In the genomic region with DNA sequence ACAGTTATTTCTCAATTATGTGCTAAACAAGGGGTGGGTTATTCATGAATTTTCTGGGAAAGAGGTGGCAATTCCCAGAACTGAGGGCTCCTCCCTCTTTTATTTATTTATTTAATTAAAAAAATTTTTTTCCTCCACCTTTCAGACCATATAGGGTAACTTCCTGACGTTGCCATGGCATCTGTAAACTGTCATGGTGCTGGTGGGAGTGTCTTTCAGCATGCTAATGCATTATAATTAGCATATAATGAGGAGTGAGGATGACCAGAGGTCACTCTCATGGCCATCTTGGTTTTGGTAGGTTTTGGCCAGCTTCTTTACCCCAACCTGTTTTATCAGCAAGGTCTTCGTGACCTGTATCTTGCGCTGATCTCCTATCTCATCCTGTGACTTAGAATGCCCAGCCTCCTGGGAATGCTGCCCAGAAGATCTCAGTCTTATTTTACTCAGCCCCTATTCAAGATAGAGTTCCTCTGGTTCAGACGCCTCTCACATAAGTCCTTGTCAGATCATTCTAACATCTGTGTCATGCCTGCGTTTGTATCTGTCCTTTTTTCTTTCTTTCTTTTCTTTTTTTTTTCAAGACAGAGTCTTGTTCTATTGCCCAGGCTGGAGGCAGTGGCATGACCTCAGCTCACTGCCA, we compare ENCODE assay signal across 2 cellular contexts.
A peak's percentile ranks its signal among the peaks of the same experiment; 100 is the strongest.
TF ChIP-seq lines count a peak whose summit lies in the region.

No MANE protein-coding gene starts in this region.

TF ChIP-seq in K562, 482 proteins besides CTCF, POLR2A, EP300 and RAD21 (continues in another document):
- TF ChIP-seq FOXJ2 (tag; IDR thresholded peaks at IDR 0.05) (0 out of 2 replicates have a peak, but pooled peaks have one; percentile 57), NR2C2 (CRISPR knock-in tag; IDR thresholded peaks at IDR 0.05) (no peak), NR2C2 (tag; IDR thresholded peaks at IDR 0.05) (peak; percentile 85), HDAC8 (tag; IDR thresholded peaks at IDR 0.05) (0 out of 2 replicates have a peak, but pooled peaks have one; percentile 42), DPF2 (IDR thresholded peaks at IDR 0.05) (peak; percentile 30; the same call in 1 of the 2 replicates), OTX1 (CRISPR knock-in tag; IDR thresholded peaks at IDR 0.05) (peak; percentile 19; the same call in 1 of the 2 replicates), MECOM (CRISPR knock-in tag; IDR thresholded peaks at IDR 0.05) (0 out of 2 replicates have a peak, but pooled peaks have one; percentile 21), SMC3 (conservative IDR thresholded peaks at IDR 0.05; ENCODE audit: insufficient read depth, low read depth, low read length) (no peak), EHMT2 (IDR thresholded peaks at IDR 0.05) (no peak), FOSL1 (tag; conservative IDR thresholded peaks at IDR 0.05) (peak; percentile 55), PCBP1 (IDR thresholded peaks at IDR 0.05; ENCODE audit: low read depth, low read length, poor library complexity, severe bottlenecking) (no peak), ESRRA (IDR thresholded peaks at IDR 0.05; ENCODE audit: borderline replicate concordance, low read depth) (peak; percentile 71; the same call in 1 of the 2 replicates), TAF7 (tag; IDR thresholded peaks at IDR 0.05) (0 out of 2 replicates have a peak, but pooled peaks have one; percentile 39), NONO (IDR thresholded peaks at IDR 0.05; ENCODE audit: low read depth in 2 of 2, low read length in 1 of 2) (no peak)
- TF ChIP-seq, protein P1, sequence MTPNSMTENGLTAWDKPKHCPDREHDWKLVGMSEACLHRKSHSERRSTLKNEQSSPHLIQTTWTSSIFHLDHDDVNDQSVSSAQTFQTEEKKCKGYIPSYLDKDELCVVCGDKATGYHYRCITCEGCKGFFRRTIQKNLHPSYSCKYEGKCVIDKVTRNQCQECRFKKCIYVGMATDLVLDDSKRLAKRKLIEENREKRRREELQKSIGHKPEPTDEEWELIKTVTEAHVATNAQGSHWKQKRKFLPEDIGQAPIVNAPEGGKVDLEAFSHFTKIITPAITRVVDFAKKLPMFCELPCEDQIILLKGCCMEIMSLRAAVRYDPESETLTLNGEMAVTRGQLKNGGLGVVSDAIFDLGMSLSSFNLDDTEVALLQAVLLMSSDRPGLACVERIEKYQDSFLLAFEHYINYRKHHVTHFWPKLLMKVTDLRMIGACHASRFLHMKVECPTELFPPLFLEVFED (CRISPR knock-in tag; conservative IDR thresholded peaks at IDR 0.05): 0 out of 2 replicates have a peak, but pooled peaks have one; percentile 36
- TF ChIP-seq, protein P2, sequence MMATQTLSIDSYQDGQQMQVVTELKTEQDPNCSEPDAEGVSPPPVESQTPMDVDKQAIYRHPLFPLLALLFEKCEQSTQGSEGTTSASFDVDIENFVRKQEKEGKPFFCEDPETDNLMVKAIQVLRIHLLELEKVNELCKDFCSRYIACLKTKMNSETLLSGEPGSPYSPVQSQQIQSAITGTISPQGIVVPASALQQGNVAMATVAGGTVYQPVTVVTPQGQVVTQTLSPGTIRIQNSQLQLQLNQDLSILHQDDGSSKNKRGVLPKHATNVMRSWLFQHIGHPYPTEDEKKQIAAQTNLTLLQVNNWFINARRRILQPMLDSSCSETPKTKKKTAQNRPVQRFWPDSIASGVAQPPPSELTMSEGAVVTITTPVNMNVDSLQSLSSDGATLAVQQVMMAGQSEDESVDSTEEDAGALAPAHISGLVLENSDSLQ (IDR thresholded peaks at IDR 0.05): peak; percentile 19; the same call in 1 of the 2 replicates
- TF ChIP-seq, protein P3, sequence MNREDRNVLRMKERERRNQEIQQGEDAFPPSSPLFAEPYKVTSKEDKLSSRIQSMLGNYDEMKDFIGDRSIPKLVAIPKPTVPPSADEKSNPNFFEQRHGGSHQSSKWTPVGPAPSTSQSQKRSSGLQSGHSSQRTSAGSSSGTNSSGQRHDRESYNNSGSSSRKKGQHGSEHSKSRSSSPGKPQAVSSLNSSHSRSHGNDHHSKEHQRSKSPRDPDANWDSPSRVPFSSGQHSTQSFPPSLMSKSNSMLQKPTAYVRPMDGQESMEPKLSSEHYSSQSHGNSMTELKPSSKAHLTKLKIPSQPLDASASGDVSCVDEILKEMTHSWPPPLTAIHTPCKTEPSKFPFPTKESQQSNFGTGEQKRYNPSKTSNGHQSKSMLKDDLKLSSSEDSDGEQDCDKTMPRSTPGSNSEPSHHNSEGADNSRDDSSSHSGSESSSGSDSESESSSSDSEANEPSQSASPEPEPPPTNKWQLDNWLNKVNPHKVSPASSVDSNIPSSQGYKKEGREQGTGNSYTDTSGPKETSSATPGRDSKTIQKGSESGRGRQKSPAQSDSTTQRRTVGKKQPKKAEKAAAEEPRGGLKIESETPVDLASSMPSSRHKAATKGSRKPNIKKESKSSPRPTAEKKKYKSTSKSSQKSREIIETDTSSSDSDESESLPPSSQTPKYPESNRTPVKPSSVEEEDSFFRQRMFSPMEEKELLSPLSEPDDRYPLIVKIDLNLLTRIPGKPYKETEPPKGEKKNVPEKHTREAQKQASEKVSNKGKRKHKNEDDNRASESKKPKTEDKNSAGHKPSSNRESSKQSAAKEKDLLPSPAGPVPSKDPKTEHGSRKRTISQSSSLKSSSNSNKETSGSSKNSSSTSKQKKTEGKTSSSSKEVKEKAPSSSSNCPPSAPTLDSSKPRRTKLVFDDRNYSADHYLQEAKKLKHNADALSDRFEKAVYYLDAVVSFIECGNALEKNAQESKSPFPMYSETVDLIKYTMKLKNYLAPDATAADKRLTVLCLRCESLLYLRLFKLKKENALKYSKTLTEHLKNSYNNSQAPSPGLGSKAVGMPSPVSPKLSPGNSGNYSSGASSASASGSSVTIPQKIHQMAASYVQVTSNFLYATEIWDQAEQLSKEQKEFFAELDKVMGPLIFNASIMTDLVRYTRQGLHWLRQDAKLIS (CRISPR knock-in tag; IDR thresholded peaks at IDR 0.05): no peak
- TF ChIP-seq, protein P4, sequence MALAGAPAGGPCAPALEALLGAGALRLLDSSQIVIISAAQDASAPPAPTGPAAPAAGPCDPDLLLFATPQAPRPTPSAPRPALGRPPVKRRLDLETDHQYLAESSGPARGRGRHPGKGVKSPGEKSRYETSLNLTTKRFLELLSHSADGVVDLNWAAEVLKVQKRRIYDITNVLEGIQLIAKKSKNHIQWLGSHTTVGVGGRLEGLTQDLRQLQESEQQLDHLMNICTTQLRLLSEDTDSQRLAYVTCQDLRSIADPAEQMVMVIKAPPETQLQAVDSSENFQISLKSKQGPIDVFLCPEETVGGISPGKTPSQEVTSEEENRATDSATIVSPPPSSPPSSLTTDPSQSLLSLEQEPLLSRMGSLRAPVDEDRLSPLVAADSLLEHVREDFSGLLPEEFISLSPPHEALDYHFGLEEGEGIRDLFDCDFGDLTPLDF (CRISPR knock-in tag; IDR thresholded peaks at IDR 0.05): no peak
- TF ChIP-seq, protein P5, sequence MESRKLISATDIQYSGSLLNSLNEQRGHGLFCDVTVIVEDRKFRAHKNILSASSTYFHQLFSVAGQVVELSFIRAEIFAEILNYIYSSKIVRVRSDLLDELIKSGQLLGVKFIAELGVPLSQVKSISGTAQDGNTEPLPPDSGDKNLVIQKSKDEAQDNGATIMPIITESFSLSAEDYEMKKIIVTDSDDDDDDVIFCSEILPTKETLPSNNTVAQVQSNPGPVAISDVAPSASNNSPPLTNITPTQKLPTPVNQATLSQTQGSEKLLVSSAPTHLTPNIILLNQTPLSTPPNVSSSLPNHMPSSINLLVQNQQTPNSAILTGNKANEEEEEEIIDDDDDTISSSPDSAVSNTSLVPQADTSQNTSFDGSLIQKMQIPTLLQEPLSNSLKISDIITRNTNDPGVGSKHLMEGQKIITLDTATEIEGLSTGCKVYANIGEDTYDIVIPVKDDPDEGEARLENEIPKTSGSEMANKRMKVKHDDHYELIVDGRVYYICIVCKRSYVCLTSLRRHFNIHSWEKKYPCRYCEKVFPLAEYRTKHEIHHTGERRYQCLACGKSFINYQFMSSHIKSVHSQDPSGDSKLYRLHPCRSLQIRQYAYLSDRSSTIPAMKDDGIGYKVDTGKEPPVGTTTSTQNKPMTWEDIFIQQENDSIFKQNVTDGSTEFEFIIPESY (CRISPR knock-in tag; IDR thresholded peaks at IDR 0.05): no peak

TF ChIP-seq in WTC11, 78 proteins besides CTCF, POLR2A, EP300 and RAD21 (continues in another document):
- TF ChIP-seq TEAD1 (CRISPR knock-in tag; IDR thresholded peaks at IDR 0.05) (no peak), PRRX2 (CRISPR knock-in tag; IDR thresholded peaks at IDR 0.05) (no peak), FOXK1 (CRISPR knock-in tag; IDR thresholded peaks at IDR 0.05) (no peak), ELF4 (CRISPR knock-in tag; IDR thresholded peaks at IDR 0.05; ENCODE audit: low read depth) (no peak), ZNF416 (CRISPR knock-in tag; IDR thresholded peaks at IDR 0.05) (no peak), CBFB (CRISPR knock-in tag; IDR thresholded peaks at IDR 0.05; ENCODE audit: low read depth) (no peak), NR2C2 (CRISPR knock-in tag; IDR thresholded peaks at IDR 0.05) (no peak), KAT7 (CRISPR knock-in tag; IDR thresholded peaks at IDR 0.05; ENCODE audit: borderline replicate concordance) (no peak)
- TF ChIP-seq, protein P6, sequence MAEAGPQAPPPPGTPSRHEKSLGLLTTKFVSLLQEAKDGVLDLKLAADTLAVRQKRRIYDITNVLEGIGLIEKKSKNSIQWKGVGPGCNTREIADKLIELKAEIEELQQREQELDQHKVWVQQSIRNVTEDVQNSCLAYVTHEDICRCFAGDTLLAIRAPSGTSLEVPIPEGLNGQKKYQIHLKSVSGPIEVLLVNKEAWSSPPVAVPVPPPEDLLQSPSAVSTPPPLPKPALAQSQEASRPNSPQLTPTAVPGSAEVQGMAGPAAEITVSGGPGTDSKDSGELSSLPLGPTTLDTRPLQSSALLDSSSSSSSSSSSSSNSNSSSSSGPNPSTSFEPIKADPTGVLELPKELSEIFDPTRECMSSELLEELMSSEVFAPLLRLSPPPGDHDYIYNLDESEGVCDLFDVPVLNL (CRISPR knock-in tag; IDR thresholded peaks at IDR 0.05; ENCODE audit: borderline replicate concordance, low read depth): no peak
- TF ChIP-seq, protein P4 (CRISPR knock-in tag; IDR thresholded peaks at IDR 0.05): no peak
- TF ChIP-seq, protein P7, sequence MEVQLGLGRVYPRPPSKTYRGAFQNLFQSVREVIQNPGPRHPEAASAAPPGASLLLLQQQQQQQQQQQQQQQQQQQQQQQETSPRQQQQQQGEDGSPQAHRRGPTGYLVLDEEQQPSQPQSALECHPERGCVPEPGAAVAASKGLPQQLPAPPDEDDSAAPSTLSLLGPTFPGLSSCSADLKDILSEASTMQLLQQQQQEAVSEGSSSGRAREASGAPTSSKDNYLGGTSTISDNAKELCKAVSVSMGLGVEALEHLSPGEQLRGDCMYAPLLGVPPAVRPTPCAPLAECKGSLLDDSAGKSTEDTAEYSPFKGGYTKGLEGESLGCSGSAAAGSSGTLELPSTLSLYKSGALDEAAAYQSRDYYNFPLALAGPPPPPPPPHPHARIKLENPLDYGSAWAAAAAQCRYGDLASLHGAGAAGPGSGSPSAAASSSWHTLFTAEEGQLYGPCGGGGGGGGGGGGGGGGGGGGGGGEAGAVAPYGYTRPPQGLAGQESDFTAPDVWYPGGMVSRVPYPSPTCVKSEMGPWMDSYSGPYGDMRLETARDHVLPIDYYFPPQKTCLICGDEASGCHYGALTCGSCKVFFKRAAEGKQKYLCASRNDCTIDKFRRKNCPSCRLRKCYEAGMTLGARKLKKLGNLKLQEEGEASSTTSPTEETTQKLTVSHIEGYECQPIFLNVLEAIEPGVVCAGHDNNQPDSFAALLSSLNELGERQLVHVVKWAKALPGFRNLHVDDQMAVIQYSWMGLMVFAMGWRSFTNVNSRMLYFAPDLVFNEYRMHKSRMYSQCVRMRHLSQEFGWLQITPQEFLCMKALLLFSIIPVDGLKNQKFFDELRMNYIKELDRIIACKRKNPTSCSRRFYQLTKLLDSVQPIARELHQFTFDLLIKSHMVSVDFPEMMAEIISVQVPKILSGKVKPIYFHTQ (CRISPR knock-in tag; IDR thresholded peaks at IDR 0.05): no peak
- TF ChIP-seq, protein P8, sequence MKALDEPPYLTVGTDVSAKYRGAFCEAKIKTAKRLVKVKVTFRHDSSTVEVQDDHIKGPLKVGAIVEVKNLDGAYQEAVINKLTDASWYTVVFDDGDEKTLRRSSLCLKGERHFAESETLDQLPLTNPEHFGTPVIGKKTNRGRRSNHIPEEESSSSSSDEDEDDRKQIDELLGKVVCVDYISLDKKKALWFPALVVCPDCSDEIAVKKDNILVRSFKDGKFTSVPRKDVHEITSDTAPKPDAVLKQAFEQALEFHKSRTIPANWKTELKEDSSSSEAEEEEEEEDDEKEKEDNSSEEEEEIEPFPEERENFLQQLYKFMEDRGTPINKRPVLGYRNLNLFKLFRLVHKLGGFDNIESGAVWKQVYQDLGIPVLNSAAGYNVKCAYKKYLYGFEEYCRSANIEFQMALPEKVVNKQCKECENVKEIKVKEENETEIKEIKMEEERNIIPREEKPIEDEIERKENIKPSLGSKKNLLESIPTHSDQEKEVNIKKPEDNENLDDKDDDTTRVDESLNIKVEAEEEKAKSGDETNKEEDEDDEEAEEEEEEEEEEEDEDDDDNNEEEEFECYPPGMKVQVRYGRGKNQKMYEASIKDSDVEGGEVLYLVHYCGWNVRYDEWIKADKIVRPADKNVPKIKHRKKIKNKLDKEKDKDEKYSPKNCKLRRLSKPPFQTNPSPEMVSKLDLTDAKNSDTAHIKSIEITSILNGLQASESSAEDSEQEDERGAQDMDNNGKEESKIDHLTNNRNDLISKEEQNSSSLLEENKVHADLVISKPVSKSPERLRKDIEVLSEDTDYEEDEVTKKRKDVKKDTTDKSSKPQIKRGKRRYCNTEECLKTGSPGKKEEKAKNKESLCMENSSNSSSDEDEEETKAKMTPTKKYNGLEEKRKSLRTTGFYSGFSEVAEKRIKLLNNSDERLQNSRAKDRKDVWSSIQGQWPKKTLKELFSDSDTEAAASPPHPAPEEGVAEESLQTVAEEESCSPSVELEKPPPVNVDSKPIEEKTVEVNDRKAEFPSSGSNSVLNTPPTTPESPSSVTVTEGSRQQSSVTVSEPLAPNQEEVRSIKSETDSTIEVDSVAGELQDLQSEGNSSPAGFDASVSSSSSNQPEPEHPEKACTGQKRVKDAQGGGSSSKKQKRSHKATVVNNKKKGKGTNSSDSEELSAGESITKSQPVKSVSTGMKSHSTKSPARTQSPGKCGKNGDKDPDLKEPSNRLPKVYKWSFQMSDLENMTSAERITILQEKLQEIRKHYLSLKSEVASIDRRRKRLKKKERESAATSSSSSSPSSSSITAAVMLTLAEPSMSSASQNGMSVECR (CRISPR knock-in tag; IDR thresholded peaks at IDR 0.05; ENCODE audit: borderline replicate concordance): no peak
- TF ChIP-seq, protein P9, sequence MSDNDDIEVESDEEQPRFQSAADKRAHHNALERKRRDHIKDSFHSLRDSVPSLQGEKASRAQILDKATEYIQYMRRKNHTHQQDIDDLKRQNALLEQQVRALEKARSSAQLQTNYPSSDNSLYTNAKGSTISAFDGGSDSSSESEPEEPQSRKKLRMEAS (CRISPR knock-in tag; IDR thresholded peaks at IDR 0.05): no peak
